Comparison of ENCODE assay signal across 25 cellular contexts in the genomic region with DNA sequence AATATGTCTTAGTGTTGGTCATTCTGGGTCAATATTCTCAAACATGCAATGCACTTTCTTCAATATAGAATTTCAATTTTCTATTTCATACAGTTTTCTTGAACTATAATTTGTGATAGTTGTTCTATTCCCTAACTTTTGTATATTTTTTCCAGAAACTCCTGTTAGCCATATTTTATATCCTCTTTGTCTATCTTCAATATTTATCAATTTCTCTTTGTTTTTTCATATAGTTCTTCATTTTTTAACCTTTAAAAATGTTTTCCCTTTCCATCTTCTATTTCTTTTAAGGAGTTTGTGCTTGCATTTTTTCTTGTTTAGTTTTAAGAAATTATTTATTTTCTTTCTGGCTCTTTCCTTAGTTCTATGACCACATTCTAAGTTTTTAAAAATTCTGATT. TPM values are rescaled to one million over a fixed set of nuclear protein-coding genes. Genes with fewer than 3 reads are reported as not detected.
DNase-seq lines count a peak whose midpoint lies in the region; ATAC-seq, FAIRE-seq and TF ChIP-seq lines count a peak whose summit lies in the region.
"Had no signal": no experiment of that assay in that cellular context is flagged by ENCODE, and none has a peak within 500 bp of the region (broad histone marks: within the 10 kb centered on the region; RNA-seq: fewer than 3 reads in every experiment).

No MANE protein-coding gene starts in this region.

- no peak for ATAC-seq in pancreas
- ATAC-seq: GM12878 had no signal

- FAIRE-seq in pancreas (lab: Jason Lieb, UNC): peak; percentile 49
- FAIRE-seq: A204.1, GM12878, GM12892, GM18507 had no signal

- H3K27me3 ChIP-seq in pancreas: no peaks in the 10 kb centered on the region
- H3K27me3 ChIP-seq: BE2C, BLaER1 had no signal

- no peak overlapping the region for H3K27ac ChIP-seq in HEK293 (ENCODE audit: extremely low read depth, low read depth, low read length)
- H3K27ac ChIP-seq in pancreas: no peak overlapping the region
- H3K27ac ChIP-seq: BLaER1 had no signal

- H3K36me3 ChIP-seq in HEK293 (ENCODE audit: control insufficient read depth in 2 of 2, insufficient read depth in 1 of 2, low read length in 2 of 2): no peaks in the 10 kb centered on the region
- H3K36me3 ChIP-seq in pancreas: no peaks in the 10 kb centered on the region
- H3K36me3 ChIP-seq: BE2C, BLaER1 had no signal

- TF ChIP-seq CTCF in HEK293 (tag by site-specific recombination; IDR thresholded peaks at IDR 0.05) (no peak), pancreas (IDR thresholded peaks at IDR 0.05) (no peak)

- no peaks in the 10 kb centered on the region for H3K9me3 ChIP-seq in HEK293 (ENCODE audit: control insufficient read depth, insufficient read depth, low read depth, low read length)
- no peaks in the 10 kb centered on the region for H3K9me3 ChIP-seq in pancreas
- H3K9me3 ChIP-seq: BE2C had no signal

- DNase-seq in pancreas (no peak), NCI-H2081 treated with DMSO at 0.1 percent for 48 hours (lab: John Stamatoyannopoulos, UW) (no peak), NCI-H446 treated with DMSO at 0.1 percent for 48 hours (lab: John Stamatoyannopoulos, UW) (no peak), H4 (ENCODE audit: low spot score) (no peak)
- DNase-seq: 8988T; ACHN; BE2C; C1 segment of cervical spinal cord; CD4-positive, alpha-beta memory T cell; CD4-positive, CD25-positive, alpha-beta regulatory T cell; CD8-positive, alpha-beta memory T cell; COR-L47; DMS 273 treated with DMSO at 0.1 percent for 48 hours; DMS153; DMS53; DMS79; DND-41; EL; GDM1 had no signal

- POLR2A ChIA-PET in HEK293 (lab: Yijun Ruan, JAX): interaction anchor here (0.6 kb wide), 1 partner anchor 130 kb away, joined by 3 read pairs; no protein-coding TSS in a partner anchor

- intact Hi-C loops in pancreas (cut with DNase I): no loop called here

- H3K4me3 ChIP-seq in HEK293 (ENCODE audit: low read depth, low read length) (no peak overlapping the region), pancreas (no peak overlapping the region)
- H3K4me3 ChIP-seq: BLaER1, GM12878 had no signal

- no peaks in the 10 kb centered on the region for H3K4me1 ChIP-seq in HEK293 (ENCODE audit: control insufficient read depth, insufficient read depth, low read length)
- H3K4me1 ChIP-seq in pancreas: no peaks in the 10 kb centered on the region
- H3K4me1 ChIP-seq: BE2C, BLaER1 had no signal

- CTCF ChIA-PET in HEK293 (lab: Yijun Ruan, JAX): interaction anchor here (1.3 kb wide), 1 partner anchor 128 kb away, joined by 3 read pairs; no protein-coding TSS in a partner anchor

TF ChIP-seq in HEK293, 187 proteins besides CTCF, POLR2A, EP300 and RAD21:
- TF ChIP-seq ZNF274 (IDR thresholded peaks at IDR 0.05; ENCODE audit: low read length) (no peak), ZNF274 (tag by site-specific recombination; IDR thresholded peaks at IDR 0.05; ENCODE audit: borderline replicate concordance) (no peak), ZNF133 (tag by site-specific recombination; IDR thresholded peaks at IDR 0.05) (peak; percentile 92), ZNF433 (tag by site-specific recombination; IDR thresholded peaks at IDR 0.05; ENCODE audit: low read depth) (no peak), ZNF776 (tag by site-specific recombination; IDR thresholded peaks at IDR 0.05; ENCODE audit: borderline replicate concordance) (no peak), SETDB1 (IDR thresholded peaks at IDR 0.05; ENCODE audit: insufficient read length, low read length) (no peak)
- TF ChIP-seq, protein P1, sequence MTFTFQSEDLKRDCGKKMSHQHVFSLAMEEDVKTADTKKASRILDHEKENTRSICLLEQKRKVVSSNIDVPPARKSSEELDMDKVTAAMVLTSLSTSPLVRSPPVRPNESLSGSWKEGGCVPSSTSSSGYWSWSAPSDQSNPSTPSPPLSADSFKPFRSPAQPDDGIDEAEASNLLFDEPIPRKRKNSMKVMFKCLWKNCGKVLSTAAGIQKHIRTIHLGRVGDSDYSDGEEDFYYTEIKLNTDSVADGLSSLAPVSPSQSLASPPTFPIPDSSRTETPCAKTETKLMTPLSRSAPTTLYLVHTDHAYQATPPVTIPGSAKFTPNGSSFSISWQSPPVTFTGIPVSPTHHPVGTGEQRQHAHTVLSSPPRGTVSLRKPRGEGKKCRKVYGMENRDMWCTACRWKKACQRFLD (tag by site-specific recombination; IDR thresholded peaks at IDR 0.05): no peak

RNA-seq across cellular contexts. Expression of gene MBOAT1, which starts 42.0 kb away (rescaled TPM):
- 10 to 100 TPM in 1 of 6 donors, 1 to 10 TPM in 5; 3.1 to 21.3 (median 4.6) TPM for total RNA-seq in pancreas
- 1 to 10 TPM; 2.7 to 5.5 TPM for polyA plus RNA-seq in pancreas
- 12.3 and 13.0 TPM in 2 replicates for total RNA-seq in H4 (2014; rRNA removed; shearing (Covaris generic))
